9 cellular contexts compared by ENCODE assay signal in the genomic region with DNA sequence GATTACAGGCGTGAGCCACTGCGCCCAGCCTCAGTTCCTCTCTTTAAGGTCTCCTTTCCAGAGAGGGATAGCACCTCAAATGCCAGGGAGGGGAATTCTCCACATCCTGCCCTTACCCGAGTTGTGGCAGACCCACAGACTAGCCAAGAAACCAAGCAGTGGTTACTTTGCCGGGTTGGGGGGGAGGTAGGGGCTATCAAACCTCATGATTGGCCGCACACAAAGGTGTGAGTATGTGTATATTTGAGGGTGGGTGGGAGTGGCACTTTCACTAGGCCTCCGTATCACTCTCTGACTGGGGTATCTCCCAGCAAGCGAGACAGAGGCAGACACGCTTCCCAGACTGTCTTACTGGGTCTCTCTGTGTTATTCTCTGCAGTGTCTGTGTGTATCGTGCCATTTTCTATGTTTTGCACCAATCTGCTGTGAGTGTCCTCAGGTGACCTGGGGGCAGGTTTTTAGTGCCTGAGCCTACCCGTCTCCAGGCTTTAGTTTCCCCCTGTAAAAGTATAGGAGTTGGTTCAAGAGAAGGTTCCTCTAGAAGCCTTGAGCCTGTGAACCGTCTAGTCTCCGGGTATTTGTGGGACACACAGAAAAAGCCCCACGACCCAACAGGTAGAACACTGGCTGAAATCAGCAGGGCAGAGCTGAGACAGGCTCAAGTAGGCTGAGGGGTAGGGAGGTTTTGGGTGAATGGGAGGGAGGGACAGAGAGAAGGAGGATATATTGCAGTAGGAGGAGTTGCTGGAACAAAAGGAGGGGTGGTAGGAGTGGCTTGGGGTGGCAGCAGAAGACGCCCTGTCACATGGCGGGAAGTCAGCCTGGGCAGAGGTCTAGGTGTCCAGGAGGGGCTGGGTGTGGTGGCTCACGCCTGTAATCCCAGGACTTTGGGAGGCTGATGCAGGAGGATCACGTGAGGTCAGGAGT. TPM values are rescaled to one million over a fixed set of nuclear protein-coding genes. Genes with fewer than 3 reads are reported as not detected.
DNase-seq lines count a peak whose midpoint lies in the region; ATAC-seq and TF ChIP-seq lines count a peak whose summit lies in the region.
"Had no signal": no experiment of that assay in that cellular context is flagged by ENCODE, and none has a peak within 500 bp of the region (broad histone marks: within the 10 kb centered on the region; RNA-seq: fewer than 3 reads in every experiment).

No MANE protein-coding gene starts in this region.

- peaks cover 96% of the 10 kb centered on the region for H3K4me1 ChIP-seq in PC-3 (ENCODE audit: insufficient read depth, low read length)

- H3K27ac ChIP-seq in PC-3 (ENCODE audit: low read length): peak overlapping the region; percentile 98
- peak overlapping the region; percentile 83 to 98 (median 95) for H3K27ac ChIP-seq in dorsolateral prefrontal cortex

- H3K27me3 ChIP-seq in PC-3 (ENCODE audit: low read length) (no peaks in the 10 kb centered on the region), dorsolateral prefrontal cortex (no peaks in the 10 kb centered on the region)

- H3K4me1 Mint-ChIP-seq in neural crest cell: peaks cover 65% of the 10 kb centered on the region

- no peaks in the 10 kb centered on the region for H3K9me3 ChIP-seq in PC-3 (ENCODE audit: low read length)

- no peaks in the 10 kb centered on the region for H3K27me3 Mint-ChIP-seq in neural crest cell (ENCODE audit: low read depth)

- peaks cover 20% of the 10 kb centered on the region for H3F3A ChIP-seq in PC-3 (ENCODE audit: low read length, unreplicated experiment)

- peak overlapping the region; percentile 37 for H3K4me2 ChIP-seq in PC-3 (ENCODE audit: low read length)

- H3K36me3 Mint-ChIP-seq in neural crest cell (ENCODE audit: low read depth): no peaks in the 10 kb centered on the region

- no peaks in the 10 kb centered on the region for H3K9me3 Mint-ChIP-seq in neural crest cell

- intact Hi-C loops in PC-3 (cut with micrococcal nuclease) (loop anchor here (5.0 kb wide), 1 partner anchor 148 kb away; the partner anchor contains the start of gene ARHGEF2), dorsolateral prefrontal cortex (cut with DNase I) (no loop called here)

- peak overlapping the region; percentile 44 for H3K4me3 Mint-ChIP-seq in neural crest cell

- no peak overlapping the region for H2AFZ ChIP-seq in PC-3 (ENCODE audit: low read length)

- ATAC-seq in PC-3 (no peak), HG02759 (IDR thresholded peaks at IDR 0.05; ENCODE audit: unreplicated experiment) (no peak), GM19351 (IDR thresholded peaks at IDR 0.05; ENCODE audit: unreplicated experiment) (no peak)

- H3K9me2 ChIP-seq in PC-3 (replicated peaks; ENCODE audit: low read length): no peaks in the 10 kb centered on the region

- peaks cover 35% of the 10 kb centered on the region for H3K36me3 ChIP-seq in PC-3 (ENCODE audit: low read depth, low read length)

- CTCF ChIA-PET in PC-3 (lab: Charles Lee): interaction anchor here (0.5 to 1.5 kb wide), 2 partner anchors 29 to 100 kb away, joined by 6 to 9 read pairs; no protein-coding TSS in a partner anchor

- H3K4me3 ChIP-seq in PC-3 (ENCODE audit: low read length): no peak overlapping the region
- peak overlapping the region in 6 of 59 donors; percentile 36 to 52 (median 44) for H3K4me3 ChIP-seq in dorsolateral prefrontal cortex

- peaks cover 93% of the 10 kb centered on the region for H3K79me2 ChIP-seq in PC-3 (ENCODE audit: low read length)

- TF ChIP-seq CTCF in PC-3 (conservative IDR thresholded peaks at IDR 0.05; ENCODE audit: low read depth, low read length) (no peak), dorsolateral prefrontal cortex (IDR thresholded peaks at IDR 0.05 in 54 of 56, conservative IDR thresholded peaks at IDR 0.05 in 2 of 56; ENCODE audit: low read depth in 1 of 56, partially characterized antibody in 56 of 56) (no peak), neural crest cell (conservative IDR thresholded peaks at IDR 0.05) (no peak)

- peak; percentile 52 for DNase-seq in HCEC 1CT
- DNase-seq in PC-3: peak; percentile 50
- no peak for DNase-seq in dorsolateral prefrontal cortex
- no peak for DNase-seq in neural crest cell (ENCODE audit: low read depth, low spot score)
- DNase-seq in NCI-H1930 (lab: John Stamatoyannopoulos, UW): no peak
- DNase-seq in GM19240 (ENCODE audit: insufficient read length, low spot score): no peak

- H3K27ac Mint-ChIP-seq in neural crest cell (ENCODE audit: unreplicated experiment): no peak overlapping the region

- BruUV-seq in PC-3 (replicated peaks; lab: Mats Ljungman, UMichigan): TSS peak; percentile 42

- peak overlapping the region; percentile 93 for H3K9ac ChIP-seq in PC-3 (ENCODE audit: low read length)

- POLR2A ChIA-PET in PC-3 (lab: Charles Lee; ENCODE audit: unreplicated experiment): no interaction called here

- H4K20me1 ChIP-seq in PC-3 (ENCODE audit: low read length): peaks cover 43% of the 10 kb centered on the region

RNA-seq across cellular contexts. Expression of gene LMNA, which starts 10.3 kb away (rescaled TPM):
- 864 and 1,095 TPM in 2 replicates for total RNA-seq in PC-3 (2014; rRNA removed)
- 100 to 1,000 TPM in 10 of 120 experiments, 10 to 100 TPM in 110; 32.8 to 189 (median 59.9) TPM for total RNA-seq in dorsolateral prefrontal cortex
- total RNA-seq in neural crest cell: 51.0 and 51.7 TPM in 2 replicates

RNA-seq across cellular contexts. Expression of gene SEMA4A, which starts 28.6 kb away (rescaled TPM):
- total RNA-seq in PC-3 (2014; rRNA removed): 5.8 and 13.1 TPM in 2 replicates
- total RNA-seq in dorsolateral prefrontal cortex: 10 to 100 TPM; 10.4 to 48.3 (median 27.5) TPM
- 1.3 and 2.1 TPM in 2 replicates for total RNA-seq in neural crest cell

RNA-seq across cellular contexts. Expression of gene MEX3A, which starts 42.6 kb away (rescaled TPM):
- 12.9 and 14.7 TPM in 2 replicates for total RNA-seq in PC-3 (2014; rRNA removed)
- 1 to 10 TPM in 84 of 120 experiments, under 1 TPM in 36; 0.44 to 4.6 (median 1.3) TPM for total RNA-seq in dorsolateral prefrontal cortex
- total RNA-seq in neural crest cell: 114 and 120 TPM in 2 replicates
- total RNA-seq: T-helper 1 cell treated with Interleukin-12 subunit alpha and Interleukin-12 subunit beta and Interleukin-4 antibody, amounts not matched to agents 30 ng/mL and 1 ng/mL, for 36 hours had no signal

Comparison
In these comparisons a context has a peak if more than half of its experiments do, and no peak if none do; other contexts are left out.
1. DNase-seq: peak in HCEC 1CT (single experiment) and PC-3 (single experiment); none in dorsolateral prefrontal cortex (0 of 10), neural crest cell (single experiment), NCI-H1930 (0 of 2) and GM19240 (single experiment).